In the genomic region with DNA sequence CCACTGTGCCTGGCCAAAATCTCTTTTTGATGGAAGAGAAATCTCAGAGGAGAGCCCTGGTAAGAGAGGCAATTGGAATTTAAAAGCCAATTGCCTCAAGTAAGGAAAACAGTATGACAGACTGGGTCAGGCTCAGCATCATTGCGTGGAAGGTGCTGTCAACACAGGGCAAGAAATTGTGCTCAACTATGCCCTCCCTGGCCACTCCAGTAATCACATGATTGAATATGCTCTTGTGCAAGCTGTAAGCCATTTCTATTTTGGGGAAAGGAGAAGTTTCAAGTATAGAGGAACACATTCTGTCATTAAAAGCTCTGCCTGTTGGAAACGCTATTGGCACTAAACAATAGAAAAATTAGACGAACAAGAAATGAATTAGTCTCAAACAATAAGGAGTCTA, we compare ENCODE assay signal across 11 cellular contexts.
DNase-seq lines count a peak whose midpoint lies in the region; ATAC-seq and TF ChIP-seq lines count a peak whose summit lies in the region.
"Had no signal": no experiment of that assay in that cellular context is flagged by ENCODE, and none has a peak within 500 bp of the region (broad histone marks: within the 10 kb centered on the region; RNA-seq: fewer than 3 reads in every experiment).

No MANE protein-coding gene starts in this region.

- no peaks in the 10 kb centered on the region for H3K4me1 Mint-ChIP-seq in activated CD4-positive, alpha-beta T cell treated with anti-CD3 and anti-CD28 coated beads for 36 hours

- no peak overlapping the region for H3K27ac Mint-ChIP-seq in activated CD4-positive, alpha-beta T cell treated with anti-CD3 and anti-CD28 coated beads for 36 hours
- H3K27ac Mint-ChIP-seq: dendritic cell treated with granulocyte-macrophage colony-stimulating factor and Interleukin-4, amounts not matched to agents 40 ng/mL and 50 ng/mL, for 4 days had no signal

- no peak overlapping the region for H3K27ac ChIP-seq in Panc1 (ENCODE audit: low read length)
- H3K27ac ChIP-seq in iPS DF 6.9 (ENCODE audit: low read length), result no peak overlapping the region
- H3K27ac ChIP-seq in thyroid gland, result no peak overlapping the region
- no peak overlapping the region for H3K27ac ChIP-seq in right atrium auricular region
- H3K27ac ChIP-seq: BLaER1, heart left ventricle had no signal

- TF ChIP-seq CTCF in Panc1 (IDR thresholded peaks at IDR 0.05) (peak; percentile 13), thyroid gland (IDR thresholded peaks at IDR 0.05) (no peak), right atrium auricular region (IDR thresholded peaks at IDR 0.05) (no peak)

- no peaks in the 10 kb centered on the region for H3K9me3 Mint-ChIP-seq in activated CD4-positive, alpha-beta T cell treated with anti-CD3 and anti-CD28 coated beads for 36 hours (ENCODE audit: low read depth)

- CTCF ChIA-PET in Panc1 (lab: Charles Lee), result no interaction called here
- CTCF ChIA-PET in activated CD4-positive, alpha-beta T cell treated with anti-CD3 and anti-CD28 coated beads for 36 hours (lab: Charles Lee), result interaction anchor here (0.5 kb wide), 1 partner anchor 111 kb away, joined by 3 read pairs; no protein-coding TSS in a partner anchor

- TF ChIP-seq POLR2A in thyroid gland (IDR thresholded peaks at IDR 0.05), result no peak

- ATAC-seq in HG02798 (IDR thresholded peaks at IDR 0.05; ENCODE audit: poor library complexity, unreplicated experiment), result peak; percentile 42
- ATAC-seq in Panc1, result no peak
- ATAC-seq in HG03457 (IDR thresholded peaks at IDR 0.05; ENCODE audit: unreplicated experiment), result no peak
- ATAC-seq in activated CD4-positive, alpha-beta T cell treated with anti-CD3 and anti-CD28 coated beads for 36 hours, result no peak

- no CpG with 5 or more reads among the region's 3 CpGs for WGBS in iPS DF 6.9 (ENCODE audit: insufficient coverage, insufficient read length)
- WGBS in thyroid gland, 2 donors, result 67 to 78% methylated on average over 3 of the region's 3 CpGs

- intact Hi-C loops in Panc1 (cut with micrococcal nuclease; ENCODE audit: unreplicated experiment), result no loop called here
- intact Hi-C loops in thyroid gland (cut with DNase I), result no loop called here
- intact Hi-C loops in activated CD4-positive, alpha-beta T cell treated with anti-CD3 and anti-CD28 coated beads for 36 hours (cut with DNase I, micrococcal nuclease), result no loop called here

- H3K9me3 ChIP-seq in Panc1 (ENCODE audit: control insufficient read depth, insufficient read depth, low read depth, low read length) (0 out of 2 replicates have a peak, but pooled peaks cover 3% of the 10 kb centered on the region), iPS DF 6.9 (ENCODE audit: control insufficient read depth, insufficient read depth, low read length) (no peaks in the 10 kb centered on the region), thyroid gland (no peaks in the 10 kb centered on the region), right atrium auricular region (no peaks in the 10 kb centered on the region)
- H3K9me3 ChIP-seq: BLaER1, heart left ventricle had no signal

- BruUV-seq in Panc1 (replicated peaks; lab: Mats Ljungman, UMichigan), result no TSS peak

- no peaks in the 10 kb centered on the region for H3K36me3 ChIP-seq in Panc1 (ENCODE audit: control insufficient read depth, insufficient read depth, low read length)
- H3K36me3 ChIP-seq in iPS DF 6.9 (ENCODE audit: control insufficient read depth, insufficient read depth, low read length), result no peaks in the 10 kb centered on the region
- H3K36me3 ChIP-seq in thyroid gland, result no peaks in the 10 kb centered on the region
- H3K36me3 ChIP-seq in right atrium auricular region, result no peaks in the 10 kb centered on the region
- H3K36me3 ChIP-seq: BLaER1, heart left ventricle had no signal

- no peak overlapping the region for H3K4me3 Mint-ChIP-seq in activated CD4-positive, alpha-beta T cell treated with anti-CD3 and anti-CD28 coated beads for 36 hours
- H3K4me3 Mint-ChIP-seq: dendritic cell treated with granulocyte-macrophage colony-stimulating factor and Interleukin-4, amounts not matched to agents 40 ng/mL and 50 ng/mL, for 4 days had no signal

- in situ Hi-C loops in Panc1 (cut with HindIII; ENCODE audit: low pct_unique_long_range_greater_than_20kb, low sequenced_read_pairs), result no loop called here

- H3K4me1 ChIP-seq in Panc1 (ENCODE audit: control insufficient read depth, insufficient read depth, low read length) (no peaks in the 10 kb centered on the region), iPS DF 6.9 (ENCODE audit: control insufficient read depth, insufficient read depth, low read length) (no peaks in the 10 kb centered on the region), thyroid gland (no peaks in the 10 kb centered on the region), right atrium auricular region (no peaks in the 10 kb centered on the region)
- H3K4me1 ChIP-seq: BLaER1 had no signal

- H3K27me3 ChIP-seq in Panc1 (ENCODE audit: control insufficient read depth, insufficient read depth, low read length) (no peaks in the 10 kb centered on the region), iPS DF 6.9 (ENCODE audit: control insufficient read depth, insufficient read depth, low read length) (no peaks in the 10 kb centered on the region), thyroid gland (no peaks in the 10 kb centered on the region), right atrium auricular region (no peaks in the 10 kb centered on the region)
- H3K27me3 ChIP-seq: BLaER1, heart left ventricle had no signal

- no peaks in the 10 kb centered on the region for H3K27me3 Mint-ChIP-seq in activated CD4-positive, alpha-beta T cell treated with anti-CD3 and anti-CD28 coated beads for 36 hours
- H3K27me3 Mint-ChIP-seq: dendritic cell treated with granulocyte-macrophage colony-stimulating factor and Interleukin-4, amounts not matched to agents 40 ng/mL and 50 ng/mL, for 4 days had no signal

- no peak overlapping the region for H3K4me3 ChIP-seq in Panc1 (ENCODE audit: low read depth in 2 of 2, low read length in 2 of 2)
- H3K4me3 ChIP-seq in iPS DF 6.9 (ENCODE audit: low read length), result no peak overlapping the region
- no peak overlapping the region for H3K4me3 ChIP-seq in thyroid gland (replicated peaks in 1 of 3)
- no peak overlapping the region for H3K4me3 ChIP-seq in right atrium auricular region
- H3K4me3 ChIP-seq: BLaER1, heart left ventricle had no signal

- DNase-seq in CD1c-positive myeloid dendritic cell (ENCODE audit: extremely low spot score) (peak; percentile 49), Panc1 (ENCODE audit: low read depth, low spot score) (no peak), iPS DF 6.9 (ENCODE audit: low read depth, low spot score) (peak; percentile 5), thyroid gland (no peak), right atrium auricular region (ENCODE audit: low spot score) (no peak)
- no peak for DNase-seq in activated CD4-positive, alpha-beta T cell treated with anti-CD3 and anti-CD28 coated beads for 36 hours
- DNase-seq: heart left ventricle had no signal

- no peaks in the 10 kb centered on the region for H3K36me3 Mint-ChIP-seq in activated CD4-positive, alpha-beta T cell treated with anti-CD3 and anti-CD28 coated beads for 36 hours (ENCODE audit: low read depth)

- POLR2A ChIA-PET in Panc1 (lab: Charles Lee), result no interaction called here
- POLR2A ChIA-PET in activated CD4-positive, alpha-beta T cell treated with anti-CD3 and anti-CD28 coated beads for 36 hours (lab: Charles Lee), result no interaction called here

Comparison
In these comparisons a context has a peak if more than half of its experiments do, and no peak if none do; other contexts are left out.
1. DNase-seq: peak in CD1c-positive myeloid dendritic cell (single experiment) and iPS DF 6.9 (single experiment); none in Panc1 (single experiment), thyroid gland (0 of 2), right atrium auricular region (single experiment) and activated CD4-positive, alpha-beta T cell treated with anti-CD3 and anti-CD28 coated beads for 36 hours (single experiment).